Comparison of ENCODE assay signal across 10 cellular contexts in genomic region chr9:16266648-16267276, GRCh38.
A peak's percentile ranks its signal among the peaks of the same experiment; 100 is the strongest.
DNase-seq lines count a peak whose midpoint lies in the region; ATAC-seq and TF ChIP-seq lines count a peak whose summit lies in the region.
"Had no signal": no experiment of that assay in that cellular context is flagged by ENCODE, and none has a peak within 500 bp of the region (broad histone marks: within the 10 kb centered on the region; RNA-seq: fewer than 3 reads in every experiment).

No MANE protein-coding gene starts in this region.

- H3K4me1 ChIP-seq in DND-41 (ENCODE audit: insufficient read depth, low read length) (peaks cover 12% of the 10 kb centered on the region), KMS-11 (ENCODE audit: low read depth, poor library complexity, severe bottlenecking) (peaks cover 49% of the 10 kb centered on the region), neural progenitor cell (no peaks in the 10 kb centered on the region)

- H3K9ac ChIP-seq in DND-41 (ENCODE audit: low read depth, low read length), result no peak overlapping the region
- peak overlapping the region; percentile 14; the same call in 1 of the 2 replicates for H3K9ac ChIP-seq in KMS-11
- H3K9ac ChIP-seq in neural progenitor cell, result no peak overlapping the region

- H3K36me3 Mint-ChIP-seq in neural progenitor cell, result no peaks in the 10 kb centered on the region
- no peaks in the 10 kb centered on the region for H3K36me3 Mint-ChIP-seq in activated T-helper 17 cell treated with anti-CD3 and anti-CD28 coated beads, Interleukin-2, amount 50 U/mL, for 72 hours (ENCODE audit: low read depth)
- H3K36me3 Mint-ChIP-seq: memory B cell had no signal

- no peak overlapping the region for H3K4me3 Mint-ChIP-seq in neural progenitor cell
- no peak overlapping the region for H3K4me3 Mint-ChIP-seq in activated T-helper 17 cell treated with anti-CD3 and anti-CD28 coated beads, Interleukin-2, amount 50 U/mL, for 72 hours
- H3K4me3 Mint-ChIP-seq: memory B cell had no signal

- no peak for ATAC-seq in DND-41 (ENCODE audit: insufficient read depth, low read depth)
- no peak for ATAC-seq in activated T-helper 17 cell treated with anti-CD3 and anti-CD28 coated beads, Interleukin-2, amount 50 U/mL, for 72 hours (replicated peaks)

- H3K27ac Mint-ChIP-seq in neural progenitor cell, result no peak overlapping the region
- H3K27ac Mint-ChIP-seq in activated T-helper 17 cell treated with anti-CD3 and anti-CD28 coated beads, Interleukin-2, amount 50 U/mL, for 72 hours, result no peak overlapping the region
- H3K27ac Mint-ChIP-seq: memory B cell had no signal

- H3K4me3 ChIP-seq in DND-41 (ENCODE audit: low read depth in 1 of 2, low read length in 2 of 2), result no peak overlapping the region
- no peak overlapping the region for H3K4me3 ChIP-seq in KMS-11 (IDR thresholded peaks at IDR 0.05; ENCODE audit: insufficient read depth, low read depth, low read length)
- no peak overlapping the region for H3K4me3 ChIP-seq in neural progenitor cell

- DNase-seq in DND-41, result peak; percentile 28
- peak; percentile 10 for DNase-seq in dermis blood vessel endothelial cell
- peak; percentile 13 for DNase-seq in neural progenitor cell (ENCODE audit: low spot score)
- no peak for DNase-seq in activated naive CD4-positive, alpha-beta T cell (lab: John Stamatoyannopoulos, UW)
- DNase-seq in activated naive CD4-positive, alpha-beta T cell treated with anti-CD3 and anti-CD28 coated beads, Interleukin-2, amount 50 U/mL, for 16 hours, result no peak
- DNase-seq in SW 1271 (lab: John Stamatoyannopoulos, UW), result no peak
- DNase-seq: stimulated activated naive CD4-positive, alpha-beta T cell treated with Interleukin-2 at 50 U/mL for 16 hours had no signal

- H3K9me3 Mint-ChIP-seq in neural progenitor cell, result peaks cover 6% of the 10 kb centered on the region
- H3K9me3 Mint-ChIP-seq in activated T-helper 17 cell treated with anti-CD3 and anti-CD28 coated beads, Interleukin-2, amount 50 U/mL, for 72 hours, result peaks cover 5% of the 10 kb centered on the region

- no peak overlapping the region for H2AFZ ChIP-seq in DND-41 (ENCODE audit: low read depth, low read length)
- peak overlapping the region; percentile 72 for H2AFZ ChIP-seq in KMS-11 (ENCODE audit: low read depth)
- no peak overlapping the region for H2AFZ ChIP-seq in neural progenitor cell (replicated peaks)

- TF ChIP-seq CTCF in DND-41 (IDR thresholded peaks at IDR 0.05; ENCODE audit: borderline replicate concordance, extremely low read depth, low read length, poor library complexity, severe bottlenecking) (peak; percentile 68), KMS-11 (conservative IDR thresholded peaks at IDR 0.05; ENCODE audit: low read depth, low read length) (peak; percentile 83), neural progenitor cell (IDR thresholded peaks at IDR 0.05) (peak; percentile 65)

- H3K27me3 Mint-ChIP-seq in neural progenitor cell (ENCODE audit: insufficient read depth, low read depth), result peaks cover 8% of the 10 kb centered on the region
- H3K27me3 Mint-ChIP-seq in activated T-helper 17 cell treated with anti-CD3 and anti-CD28 coated beads, Interleukin-2, amount 50 U/mL, for 72 hours, result peaks cover 5% of the 10 kb centered on the region
- H3K27me3 Mint-ChIP-seq: memory B cell had no signal

- H3K79me2 ChIP-seq in DND-41 (ENCODE audit: insufficient read depth, low read length) (no peaks in the 10 kb centered on the region), KMS-11 (ENCODE audit: insufficient read depth, low read depth) (no peaks in the 10 kb centered on the region), neural progenitor cell (ENCODE audit: low read depth) (no peaks in the 10 kb centered on the region)

- peaks cover 39% of the 10 kb centered on the region for H3K4me1 Mint-ChIP-seq in neural progenitor cell
- no peaks in the 10 kb centered on the region for H3K4me1 Mint-ChIP-seq in activated T-helper 17 cell treated with anti-CD3 and anti-CD28 coated beads, Interleukin-2, amount 50 U/mL, for 72 hours
- H3K4me1 Mint-ChIP-seq: memory B cell had no signal

- H3K4me2 ChIP-seq in DND-41 (ENCODE audit: insufficient read depth, low read length) (peak overlapping the region; percentile 43; the same call in 1 of the 2 replicates), KMS-11 (peak overlapping the region; percentile 84), neural progenitor cell (no peak overlapping the region)

- H3K36me3 ChIP-seq in DND-41 (ENCODE audit: insufficient read depth, low read length), result no peaks in the 10 kb centered on the region
- no peaks in the 10 kb centered on the region for H3K36me3 ChIP-seq in KMS-11 (ENCODE audit: insufficient read depth)
- no peaks in the 10 kb centered on the region for H3K36me3 ChIP-seq in neural progenitor cell

- H3F3A ChIP-seq in neural progenitor cell (ENCODE audit: low read depth), result no peaks in the 10 kb centered on the region

- H3K27ac ChIP-seq in DND-41 (ENCODE audit: low read length) (no peak overlapping the region), KMS-11 (peak overlapping the region; percentile 49; the same call in 1 of the 2 replicates), neural progenitor cell (no peak overlapping the region)

- H3K27me3 ChIP-seq in DND-41 (ENCODE audit: insufficient read depth, low read length, poor library complexity) (no peaks in the 10 kb centered on the region), KMS-11 (ENCODE audit: insufficient read depth, low read depth) (no peaks in the 10 kb centered on the region), neural progenitor cell (no peaks in the 10 kb centered on the region)

- H3K9me3 ChIP-seq in DND-41 (ENCODE audit: insufficient read depth, low read length, severe bottlenecking), result no peaks in the 10 kb centered on the region
- H3K9me3 ChIP-seq in neural progenitor cell (ENCODE audit: low read depth), result no peaks in the 10 kb centered on the region

- H4K20me1 ChIP-seq in DND-41 (ENCODE audit: insufficient read depth, low read length), result no peaks in the 10 kb centered on the region
- H4K20me1 ChIP-seq in KMS-11 (ENCODE audit: insufficient read depth), result no peaks in the 10 kb centered on the region
- H4K20me1 ChIP-seq in neural progenitor cell (ENCODE audit: low read depth), result no peaks in the 10 kb centered on the region

Comparison
In these comparisons a context has a peak if more than half of its experiments do, and no peak if none do; other contexts are left out.
1. DNase-seq: peak in DND-41 (single experiment), dermis blood vessel endothelial cell (single experiment) and neural progenitor cell (single experiment); none in activated naive CD4-positive, alpha-beta T cell (0 of 4), activated naive CD4-positive, alpha-beta T cell treated with anti-CD3 and anti-CD28 coated beads, Interleukin-2, amount 50 U/mL, for 16 hours (single experiment) and SW 1271 (0 of 2).
2. Peak in every context shown above with its lines, with median percentiles within 50 percentile points of each other: CTCF ChIP-seq.